Comparison of ENCODE assay signal across 1 cellular context in genomic region chr14:23285530-23286019, GRCh38.
TF ChIP-seq lines count a peak whose summit lies in the region.

No MANE protein-coding gene starts in this region.

TF ChIP-seq in WTC11, 78 proteins besides CTCF, POLR2A, EP300 and RAD21 (continued from another document):
- TF ChIP-seq E2F4 (CRISPR knock-in tag; IDR thresholded peaks at IDR 0.05; ENCODE audit: borderline replicate concordance, low read depth) (no peak), ATF3 (CRISPR knock-in tag; conservative IDR thresholded peaks at IDR 0.05) (no peak), ARID4B (CRISPR knock-in tag; IDR thresholded peaks at IDR 0.05; ENCODE audit: borderline replicate concordance) (no peak), PREB (CRISPR knock-in tag; IDR thresholded peaks at IDR 0.05; ENCODE audit: borderline replicate concordance) (no peak), ZNF317 (CRISPR knock-in tag; IDR thresholded peaks at IDR 0.05; ENCODE audit: borderline replicate concordance, low read depth) (no peak), NFYB (CRISPR knock-in tag; conservative IDR thresholded peaks at IDR 0.05; ENCODE audit: low read depth) (no peak), MLX (CRISPR knock-in tag; IDR thresholded peaks at IDR 0.05) (no peak)
